ENCODE assay signal across 20 cellular contexts in genomic region chr12:66210840-66211239, GRCh38. TPM values are rescaled to one million over a fixed set of nuclear protein-coding genes. Genes with fewer than 3 reads are reported as not detected.
DNase-seq lines count a peak whose midpoint lies in the region; ATAC-seq, FAIRE-seq and TF ChIP-seq lines count a peak whose summit lies in the region.
"Had no signal": no experiment of that assay in that cellular context is flagged by ENCODE, and none has a peak within 500 bp of the region (broad histone marks: within the 10 kb centered on the region; RNA-seq: fewer than 3 reads in every experiment).

No MANE protein-coding gene starts in this region.

- no peaks in the 10 kb centered on the region for H3K79me2 ChIP-seq in GM23248 (ENCODE audit: insufficient read depth)

- H3K27ac Mint-ChIP-seq in dendritic cell treated with granulocyte-macrophage colony-stimulating factor and Interleukin-4, amounts not matched to agents 40 ng/mL and 50 ng/mL, for 4 days: peak overlapping the region; percentile 76
- peak overlapping the region; percentile 14 for H3K27ac Mint-ChIP-seq in stimulated activated naive B cell treated with anti-CD40 and anti-IgM and Interleukin-4, amounts not matched to agents 10 μg/mL and 1 μg/mL and 100 μg/mL, for 72 hours
- H3K27ac Mint-ChIP-seq: endodermal cell, natural killer cell, progenitor cell of endocrine pancreas had no signal

- H4K20me1 ChIP-seq in GM23248 (ENCODE audit: insufficient read depth): no peaks in the 10 kb centered on the region

- no peaks in the 10 kb centered on the region for H3K27me3 ChIP-seq in GM23248 (replicated peaks; ENCODE audit: insufficient read depth)

- H3K27ac ChIP-seq in GM23248: peak overlapping the region; percentile 27
- H3K27ac ChIP-seq: C4-2B had no signal

- peak overlapping the region; percentile 22; the same call in 1 of the 2 replicates for H2AFZ ChIP-seq in GM23248

- TF ChIP-seq POLR2A in GM12892 (IDR thresholded peaks at IDR 0.05; ENCODE audit: low read depth, low read length): no peak

- no peaks in the 10 kb centered on the region for H3K9me3 Mint-ChIP-seq in dendritic cell treated with granulocyte-macrophage colony-stimulating factor and Interleukin-4, amounts not matched to agents 40 ng/mL and 50 ng/mL, for 4 days
- H3K9me3 Mint-ChIP-seq in stimulated activated naive B cell treated with anti-CD40 and anti-IgM and Interleukin-4, amounts not matched to agents 10 μg/mL and 1 μg/mL and 100 μg/mL, for 72 hours: peaks cover 0 to 5% of the 10 kb centered on the region in 2 donors
- H3K9me3 Mint-ChIP-seq: natural killer cell had no signal

- H3K9me3 ChIP-seq in GM23248 (ENCODE audit: low read depth): no peaks in the 10 kb centered on the region

- H3K4me3 Mint-ChIP-seq in dendritic cell treated with granulocyte-macrophage colony-stimulating factor and Interleukin-4, amounts not matched to agents 40 ng/mL and 50 ng/mL, for 4 days: no peak overlapping the region
- no peak overlapping the region for H3K4me3 Mint-ChIP-seq in stimulated activated naive B cell treated with anti-CD40 and anti-IgM and Interleukin-4, amounts not matched to agents 10 μg/mL and 1 μg/mL and 100 μg/mL, for 72 hours
- H3K4me3 Mint-ChIP-seq: endodermal cell, natural killer cell had no signal

- H3K36me3 Mint-ChIP-seq in dendritic cell treated with granulocyte-macrophage colony-stimulating factor and Interleukin-4, amounts not matched to agents 40 ng/mL and 50 ng/mL, for 4 days (ENCODE audit: low read depth): peaks cover 65% of the 10 kb centered on the region
- H3K36me3 Mint-ChIP-seq in stimulated activated naive B cell treated with anti-CD40 and anti-IgM and Interleukin-4, amounts not matched to agents 10 μg/mL and 1 μg/mL and 100 μg/mL, for 72 hours: peaks cover 9 to 18% of the 10 kb centered on the region in 2 donors
- H3K36me3 Mint-ChIP-seq: natural killer cell had no signal

- peaks cover 11% of the 10 kb centered on the region for H3K4me1 ChIP-seq in GM23248 (ENCODE audit: insufficient read depth)

- peaks cover 9% of the 10 kb centered on the region; the same call in 1 of the 2 replicates for H3F3A ChIP-seq in GM23248 (ENCODE audit: insufficient read depth)

- intact Hi-C loops in dendritic cell treated with granulocyte-macrophage colony-stimulating factor and Interleukin-4, amounts not matched to agents 40 ng/mL and 50 ng/mL, for 4 days (cut with micrococcal nuclease): loop anchor here (5.0 kb wide), 1 partner anchor 39 kb away; no protein-coding TSS in a partner anchor

- in situ Hi-C loops in GM23248 (cut with MboI): no loop called here

- H3K4me1 Mint-ChIP-seq in dendritic cell treated with granulocyte-macrophage colony-stimulating factor and Interleukin-4, amounts not matched to agents 40 ng/mL and 50 ng/mL, for 4 days (ENCODE audit: low read depth): peaks cover 56% of the 10 kb centered on the region
- peaks cover 10 to 18% of the 10 kb centered on the region in 2 donors for H3K4me1 Mint-ChIP-seq in stimulated activated naive B cell treated with anti-CD40 and anti-IgM and Interleukin-4, amounts not matched to agents 10 μg/mL and 1 μg/mL and 100 μg/mL, for 72 hours
- H3K4me1 Mint-ChIP-seq: endodermal cell had no signal

- DNase-seq in GM23248 (peak; percentile 56), NOMO-1 treated with dmso at 0.1 percent for 144 hours (lab: John Stamatoyannopoulos, UW; ENCODE audit: unreplicated experiment) (peak; percentile 44), cortex of kidney (lab: John Stamatoyannopoulos, UW) (no peak), GM12892 (ENCODE audit: insufficient read length) (no peak), NCI-H2227 treated with DMSO at 0.1 percent for 48 hours (lab: John Stamatoyannopoulos, UW) (no peak)
- no peak for DNase-seq in stimulated activated naive B cell treated with anti-CD40 and anti-IgM and Interleukin-4, amounts not matched to agents 10 μg/mL and 1 μg/mL and 100 μg/mL, for 72 hours
- DNase-seq: anterior cingulate cortex; DMS53; endodermal cell; hippocampal formation; kidney; natural killer cell; NCI-H2029 treated with DMSO at 0.1 percent for 48 hours; NCI-H510A treated with DMSO at 0.1 percent for 48 hours; small intestine; stimulated activated CD4-positive, alpha-beta T cell treated with anti-CD3 and anti-CD28 coated beads, Interleukin-4, amount 100 ng/mL, for 4 hours had no signal

- H3K9ac ChIP-seq in GM23248: no peak overlapping the region

- H3K9me2 ChIP-seq in GM23248 (ENCODE audit: insufficient read depth): no peaks in the 10 kb centered on the region

- no peak for ATAC-seq in stimulated activated naive B cell treated with anti-CD40 and anti-IgM and Interleukin-4, amounts not matched to agents 10 μg/mL and 1 μg/mL and 100 μg/mL, for 72 hours (replicated peaks)
- ATAC-seq: natural killer cell had no signal

- no peaks in the 10 kb centered on the region for H3K27me3 Mint-ChIP-seq in dendritic cell treated with granulocyte-macrophage colony-stimulating factor and Interleukin-4, amounts not matched to agents 40 ng/mL and 50 ng/mL, for 4 days
- H3K27me3 Mint-ChIP-seq in stimulated activated naive B cell treated with anti-CD40 and anti-IgM and Interleukin-4, amounts not matched to agents 10 μg/mL and 1 μg/mL and 100 μg/mL, for 72 hours: no peaks in the 10 kb centered on the region
- H3K27me3 Mint-ChIP-seq: progenitor cell of endocrine pancreas had no signal

- FAIRE-seq in GM12892 (lab: Jason Lieb, UNC): no peak
- FAIRE-seq: kidney, RCC 7860, small intestine had no signal

- H3K36me3 ChIP-seq in GM23248 (ENCODE audit: low read depth): no peaks in the 10 kb centered on the region

- H3K4me2 ChIP-seq in GM23248 (ENCODE audit: unreplicated experiment): peak overlapping the region; percentile 44

- no peak overlapping the region for H3K4me3 ChIP-seq in GM23248

RNA-seq across cellular contexts. Expression of gene IRAK3, which starts 21.8 kb away (rescaled TPM):
- total RNA-seq in GM23248 (2014; rRNA removed; shearing (Covaris generic)): 3.7 and 6.6 TPM in 2 replicates
- 3.1 and 3.3 TPM in 2 replicates for polyA plus RNA-seq in GM23248 (2016; fragmentation: Nextera tagmentation; extraction: Ambion mirVana)
- 3.1 TPM for polyA plus RNA-seq in GM12892 (2012; ENCODE audit: missing spikeins)

RNA-seq across cellular contexts. Expression of gene TMBIM4, which starts 41.0 kb away (rescaled TPM):
- 162 and 184 TPM in 2 replicates for total RNA-seq in GM23248 (2014; rRNA removed; shearing (Covaris generic))
- 276 and 300 TPM in 2 replicates for polyA plus RNA-seq in GM23248 (2016; fragmentation: Nextera tagmentation; extraction: Ambion mirVana)
- 63.7 TPM for polyA plus RNA-seq in GM12892 (2012; ENCODE audit: missing spikeins)

Comparison
In these comparisons a context has a peak if more than half of its experiments do, and no peak if none do; other contexts are left out.
1. DNase-seq: peak in GM23248 (single experiment) and NOMO-1 treated with dmso at 0.1 percent for 144 hours (single experiment); none in stimulated activated naive B cell treated with anti-CD40 and anti-IgM and Interleukin-4, amounts not matched to agents 10 μg/mL and 1 μg/mL and 100 μg/mL, for 72 hours (single experiment), cortex of kidney (single experiment), GM12892 (single experiment) and NCI-H2227 treated with DMSO at 0.1 percent for 48 hours (single experiment).